ENCODE assay signal across 8 cellular contexts in genomic region chr22:33922268-33922667, GRCh38. TPM values are rescaled to one million over a fixed set of nuclear protein-coding genes. Genes with fewer than 3 reads are reported as not detected.
DNase-seq lines count a peak whose midpoint lies in the region; ATAC-seq and TF ChIP-seq lines count a peak whose summit lies in the region.

No MANE protein-coding gene starts in this region.

- peak overlapping the region; percentile 77 for H3K4me3 ChIP-seq in epithelial cell of proximal tubule (ENCODE audit: low read depth, low read length)

- ATAC-seq in SK-N-SH treated with all-trans-retinoic acid at 6 μM for 48 hours (peak; percentile 8; the same call in 1 of the 3 replicates), GM21576 (IDR thresholded peaks at IDR 0.05; ENCODE audit: unreplicated experiment) (no peak)

- no peak for TF ChIP-seq CTCF in epithelial cell of proximal tubule (conservative IDR thresholded peaks at IDR 0.05; ENCODE audit: low read depth, low read length)

- DNase-seq in NCI-H345 (lab: John Stamatoyannopoulos, UW) (peak; percentile 5), NCI-H345 treated with DMSO at 0.1 percent for 48 hours (lab: John Stamatoyannopoulos, UW; ENCODE audit: unreplicated experiment) (no peak), epithelial cell of proximal tubule (ENCODE audit: low read depth) (no peak), myocyte (ENCODE audit: low read depth) (peak; percentile 30), 8988T (no peak), GM19238 (ENCODE audit: insufficient read length, low spot score) (no peak)

TF ChIP-seq in SK-N-SH treated with all-trans-retinoic acid at 6 μM for 48 hours, 23 proteins besides CTCF, POLR2A, EP300 and RAD21:
- TF ChIP-seq ARNTL (CRISPR knock-in tag; IDR thresholded peaks at IDR 0.05; ENCODE audit: borderline replicate concordance, low read depth) (no peak), ZNF8 (CRISPR knock-in tag; IDR thresholded peaks at IDR 0.05) (no peak), ZC3H10 (CRISPR knock-in tag; IDR thresholded peaks at IDR 0.05) (no peak), ZFP30 (CRISPR knock-in tag; IDR thresholded peaks at IDR 0.05) (no peak), PATZ1 (CRISPR knock-in tag; IDR thresholded peaks at IDR 0.05; ENCODE audit: borderline replicate concordance) (no peak), ZNF565 (CRISPR knock-in tag; conservative IDR thresholded peaks at IDR 0.05; ENCODE audit: low read depth) (no peak), PPARA (CRISPR knock-in tag; IDR thresholded peaks at IDR 0.05; ENCODE audit: borderline replicate concordance) (no peak), ZNF70 (CRISPR knock-in tag; IDR thresholded peaks at IDR 0.05) (no peak), ESRRG (CRISPR knock-in tag; IDR thresholded peaks at IDR 0.05) (no peak), OSR1 (CRISPR knock-in tag; IDR thresholded peaks at IDR 0.05) (no peak), CREB5 (CRISPR knock-in tag; IDR thresholded peaks at IDR 0.05; ENCODE audit: low read depth) (no peak), TSHZ2 (CRISPR knock-in tag; IDR thresholded peaks at IDR 0.05) (no peak), BACH2 (CRISPR knock-in tag; IDR thresholded peaks at IDR 0.05; ENCODE audit: borderline replicate concordance) (no peak), ISL1 (CRISPR knock-in tag; IDR thresholded peaks at IDR 0.05) (no peak), CSDC2 (CRISPR knock-in tag; IDR thresholded peaks at IDR 0.05) (no peak), POU6F1 (CRISPR knock-in tag; IDR thresholded peaks at IDR 0.05; ENCODE audit: borderline replicate concordance, low read depth) (no peak), ZFP3 (CRISPR knock-in tag; IDR thresholded peaks at IDR 0.05) (no peak), TOX (CRISPR knock-in tag; IDR thresholded peaks at IDR 0.05; ENCODE audit: borderline replicate concordance) (no peak), RARB (CRISPR knock-in tag; IDR thresholded peaks at IDR 0.05) (no peak)

RNA-seq across cellular contexts. Expression of gene LARGE1, which starts 2.0 kb away (rescaled TPM):
- total RNA-seq in epithelial cell of proximal tubule, result 8.9 and 18.3 TPM in 2 replicates
- 22.6 and 23.9 TPM in 2 replicates for total RNA-seq in myocyte
- polyA plus RNA-seq in myocyte (2012), result 12.7 TPM

Comparison
In these comparisons a context has a peak if more than half of its experiments do, and no peak if none do; other contexts are left out.
1. DNase-seq: peak in NCI-H345 (single experiment) and myocyte (single experiment); none in NCI-H345 treated with DMSO at 0.1 percent for 48 hours (single experiment), epithelial cell of proximal tubule (single experiment), 8988T (single experiment) and GM19238 (single experiment).